Comparison of ENCODE assay signal across 8 cellular contexts in genomic region chr17:1491406-1492248, GRCh38. TPM values are rescaled to one million over a fixed set of nuclear protein-coding genes. Genes with fewer than 3 reads are reported as not detected.
DNase-seq lines count a peak whose midpoint lies in the region; ATAC-seq, FAIRE-seq and TF ChIP-seq lines count a peak whose summit lies in the region.

No MANE protein-coding gene starts in this region.

- H3K4me3 ChIP-seq in SJCRH30 (peak overlapping the region; percentile 76), bronchial epithelial cell (ENCODE audit: low read depth, low read length) (peak overlapping the region; percentile 91), kidney (ENCODE audit: low read length in 2 of 2) (peak overlapping the region; percentile 42 to 68)

- peak; percentile 68 for DNase-seq in NCI-H82 (lab: John Stamatoyannopoulos, UW)
- DNase-seq in NCI-H82 treated with DMSO at 0.1 percent for 48 hours (lab: John Stamatoyannopoulos, UW; ENCODE audit: unreplicated experiment), result no peak
- DNase-seq in SJCRH30, result peak in 1 of 2 experiments; percentile 33
- no peak for DNase-seq in bronchial epithelial cell (ENCODE audit: low read depth)
- peak; percentile 83 for DNase-seq in kidney
- peak; percentile 39 to 49 for DNase-seq in stimulated activated CD8-positive, alpha-beta memory T cell treated with anti-CD3 and anti-CD28 coated beads, Interleukin-2, amount 100 ng/mL, for 48 hours (ENCODE audit: low read depth in 2 of 2)
- no peak for DNase-seq in SKM-1 (lab: John Stamatoyannopoulos, UW; ENCODE audit: unreplicated experiment)

- no peaks in the 10 kb centered on the region for H3K36me3 ChIP-seq in SJCRH30
- H3K36me3 ChIP-seq in bronchial epithelial cell (ENCODE audit: control insufficient read depth, insufficient read depth, low read length), result peaks cover 7% of the 10 kb centered on the region
- peaks cover 0 to 17% of the 10 kb centered on the region in 2 donors for H3K36me3 ChIP-seq in kidney (ENCODE audit: control insufficient read depth in 1 of 2, insufficient read depth in 2 of 2, low read length in 2 of 2)

- no peak for FAIRE-seq in bronchial epithelial cell (lab: Jason Lieb, UNC)
- no peak for FAIRE-seq in kidney (lab: Jason Lieb, UNC)

- peak overlapping the region; percentile 49 to 65 for H3K9ac ChIP-seq in kidney (ENCODE audit: low read length in 2 of 2)

- no peak for TF ChIP-seq CTCF in bronchial epithelial cell (IDR thresholded peaks at IDR 0.05; ENCODE audit: insufficient read depth, low read length, severe bottlenecking)
- TF ChIP-seq CTCF in kidney (IDR thresholded peaks at IDR 0.05; ENCODE audit: borderline replicate concordance, extremely low read depth, insufficient read depth), result no peak

- H3K27me3 ChIP-seq in SJCRH30 (no peaks in the 10 kb centered on the region), bronchial epithelial cell (ENCODE audit: control insufficient read depth, insufficient read depth, low read length) (no peaks in the 10 kb centered on the region)

- intact Hi-C loops in kidney (cut with DNase I), result no loop called here

- H3K27ac ChIP-seq in SJCRH30 (peak overlapping the region; percentile 10; the same call in 1 of the 2 replicates), kidney (ENCODE audit: low read depth in 2 of 2, low read length in 2 of 2) (peak overlapping the region; percentile 71)

- peak; percentile 44 for ATAC-seq in HG02798 (IDR thresholded peaks at IDR 0.05; ENCODE audit: poor library complexity, unreplicated experiment)

- H3K9me3 ChIP-seq in SJCRH30 (replicated peaks) (no peaks in the 10 kb centered on the region), kidney (ENCODE audit: control insufficient read depth in 1 of 2, low read length in 2 of 2) (no peaks in the 10 kb centered on the region)

- no peaks in the 10 kb centered on the region; the same call in 1 of the 2 replicates for H3K4me1 ChIP-seq in SJCRH30
- peaks cover 0 to 36% of the 10 kb centered on the region in 2 donors for H3K4me1 ChIP-seq in kidney (ENCODE audit: control insufficient read depth in 1 of 2, insufficient read depth in 1 of 2, low read depth in 1 of 2, low read length in 2 of 2)

RNA-seq across cellular contexts. Expression of gene MYO1C, which starts 0.9 kb away (rescaled TPM):
- total RNA-seq in SJCRH30 (2014; rRNA removed; shearing (Covaris generic)), result 17.9 and 19.1 TPM in 2 replicates
- 80.3 and 90.5 TPM in 2 replicates for total RNA-seq in bronchial epithelial cell
- 225 TPM for total RNA-seq in kidney
- polyA plus RNA-seq in kidney (ENCODE audit: insufficient read depth, low read depth, low replicate concordance), result 62.7 TPM

RNA-seq across cellular contexts. Expression of gene INPP5K, which starts 24.8 kb away (rescaled TPM):
- total RNA-seq in SJCRH30 (2014; rRNA removed; shearing (Covaris generic)), result 9.7 and 9.9 TPM in 2 replicates
- total RNA-seq in bronchial epithelial cell (20.1 and 31.6 TPM in 2 replicates), kidney (46.2 TPM)
- 36.1 TPM for polyA plus RNA-seq in kidney (ENCODE audit: insufficient read depth, low read depth, low replicate concordance)

RNA-seq across cellular contexts. Expression of gene CRK, which starts 35.6 kb away (rescaled TPM):
- total RNA-seq in SJCRH30 (2014; rRNA removed; shearing (Covaris generic)), result 39.4 and 41.3 TPM in 2 replicates
- total RNA-seq in bronchial epithelial cell, result 131 and 152 TPM in 2 replicates
- total RNA-seq in kidney, result 61.3 TPM
- polyA plus RNA-seq in kidney (ENCODE audit: insufficient read depth, low read depth, low replicate concordance), result 26.8 TPM

Comparison
In these comparisons a context has a peak if more than half of its experiments do, and no peak if none do; other contexts are left out.
1. DNase-seq: peak in NCI-H82 (single experiment), kidney (single experiment) and stimulated activated CD8-positive, alpha-beta memory T cell treated with anti-CD3 and anti-CD28 coated beads, Interleukin-2, amount 100 ng/mL, for 48 hours (2 of 2); none in NCI-H82 treated with DMSO at 0.1 percent for 48 hours (single experiment), bronchial epithelial cell (single experiment) and SKM-1 (single experiment).
2. Peak in every context shown above with its lines, with median percentiles within 50 percentile points of each other: H3K4me3 ChIP-seq.